ENCODE assay signal across 9 cellular contexts in genomic region chr22:21823740-21824438, GRCh38. TPM values are rescaled to one million over a fixed set of nuclear protein-coding genes. Genes with fewer than 3 reads are reported as not detected.
DNase-seq lines count a peak whose midpoint lies in the region; ATAC-seq and TF ChIP-seq lines count a peak whose summit lies in the region.
"Had no signal": no experiment of that assay in that cellular context is flagged by ENCODE, and none has a peak within 500 bp of the region (broad histone marks: within the 10 kb centered on the region; RNA-seq: fewer than 3 reads in every experiment).

No MANE protein-coding gene starts in this region.

- peaks cover 4% of the 10 kb centered on the region for H3K36me3 Mint-ChIP-seq in T-cell
- H3K36me3 Mint-ChIP-seq in osteocyte (ENCODE audit: unreplicated experiment), result no peaks in the 10 kb centered on the region

- DNase-seq in EL (peak; percentile 67), T-cell (no peak), fibroblast of lung (ENCODE audit: low read depth in 2 of 2) (peak in 1 of 2 donors; percentile 56), osteocyte (ENCODE audit: extremely low spot score, unreplicated experiment) (no peak), thyroid gland (no peak)
- DNase-seq: activated CD4-positive, alpha-beta T cell treated with anti-CD3 and anti-CD28 coated beads for 1 hour; activated T-cell treated with anti-CD3 and anti-CD28 coated beads, Interleukin-2, amount 50 U/mL, for 4 hours had no signal

- peak overlapping the region; percentile 9 for H3K27ac ChIP-seq in fibroblast of lung (ENCODE audit: insufficient read depth, low read length)
- H3K27ac ChIP-seq in thyroid gland, result no peak overlapping the region

- H3K4me1 ChIP-seq in fibroblast of lung (ENCODE audit: control insufficient read depth, extremely low read depth, insufficient read depth, low read length), result peaks cover 4% of the 10 kb centered on the region
- peaks cover 5 to 38% of the 10 kb centered on the region in 2 donors for H3K4me1 ChIP-seq in thyroid gland

- no peak overlapping the region for H3K4me3 Mint-ChIP-seq in T-cell
- no peak overlapping the region for H3K4me3 Mint-ChIP-seq in osteocyte (ENCODE audit: unreplicated experiment)
- H3K4me3 Mint-ChIP-seq: activated T-cell treated with anti-CD3 and anti-CD28 coated beads, Interleukin-2, amount 50 U/mL, for 4 hours had no signal

- peaks cover 81 to 86% (median 82%) of the 10 kb centered on the region in 3 donors for H3K4me1 Mint-ChIP-seq in T-cell
- peaks cover 47% of the 10 kb centered on the region for H3K4me1 Mint-ChIP-seq in osteocyte (ENCODE audit: unreplicated experiment)

- POLR2A ChIA-PET in T-cell (lab: Charles Lee), result no interaction called here

- H3K4me3 ChIP-seq in fibroblast of lung (replicated peaks in 1 of 4; ENCODE audit: control extremely low read depth in 1 of 4, insufficient read depth in 1 of 4, low read depth in 3 of 4, low read length in 4 of 4), result no peak overlapping the region
- H3K4me3 ChIP-seq in thyroid gland (replicated peaks in 1 of 3), result no peak overlapping the region

- TF ChIP-seq CTCF in fibroblast of lung (conservative IDR thresholded peaks at IDR 0.05 in 1 of 2, IDR thresholded peaks at IDR 0.05 in 1 of 2; ENCODE audit: low read depth in 1 of 2, low read length in 2 of 2) (no peak), osteocyte (IDR thresholded peaks at IDR 0.05) (no peak), thyroid gland (IDR thresholded peaks at IDR 0.05) (no peak)

- ATAC-seq in T-cell (replicated peaks in 1 of 4), result no peak
- no peak for ATAC-seq in GM18870 (IDR thresholded peaks at IDR 0.05; ENCODE audit: unreplicated experiment)
- no peak for ATAC-seq in GM18505 (IDR thresholded peaks at IDR 0.05; ENCODE audit: unreplicated experiment)
- ATAC-seq: activated T-cell treated with anti-CD3 and anti-CD28 coated beads, Interleukin-2, amount 50 U/mL, for 4 hours had no signal

- H3K79me2 ChIP-seq in fibroblast of lung (ENCODE audit: control insufficient read depth, insufficient read depth, low read length), result peaks cover 94% of the 10 kb centered on the region

- H4K20me1 ChIP-seq in fibroblast of lung (ENCODE audit: control insufficient read depth, extremely low read depth, insufficient read depth, low read length), result peaks cover 3% of the 10 kb centered on the region

- H3K27me3 Mint-ChIP-seq in T-cell (no peaks in the 10 kb centered on the region), osteocyte (ENCODE audit: unreplicated experiment) (no peaks in the 10 kb centered on the region)

- intact Hi-C loops in thyroid gland (cut with DNase I), result no loop called here

- H3K36me3 ChIP-seq in fibroblast of lung (ENCODE audit: control insufficient read depth, insufficient read depth, low read length) (no peaks in the 10 kb centered on the region), thyroid gland (no peaks in the 10 kb centered on the region)

- no peak overlapping the region for H2AFZ ChIP-seq in fibroblast of lung (ENCODE audit: low read length)

- TF ChIP-seq POLR2A in thyroid gland (IDR thresholded peaks at IDR 0.05), result no peak
- TF ChIP-seq POLR2A in GM18505 (IDR thresholded peaks at IDR 0.05; ENCODE audit: borderline replicate concordance, extremely low read depth, insufficient read depth, insufficient read length), result no peak

- H3K4me2 ChIP-seq in fibroblast of lung (ENCODE audit: extremely low read depth, insufficient read depth, low read length), result no peak overlapping the region

- H3K9me3 Mint-ChIP-seq in T-cell, result no peaks in the 10 kb centered on the region
- H3K9me3 Mint-ChIP-seq in osteocyte (ENCODE audit: unreplicated experiment), result no peaks in the 10 kb centered on the region
- H3K9me3 Mint-ChIP-seq: activated T-cell treated with anti-CD3 and anti-CD28 coated beads, Interleukin-2, amount 50 U/mL, for 4 hours had no signal

- CTCF ChIA-PET in T-cell (lab: Charles Lee), result no interaction called here

- 68 to 74% methylated on average over 5 of the region's 5 CpGs for WGBS in thyroid gland, 2 donors

- H3K27me3 ChIP-seq in fibroblast of lung (ENCODE audit: control insufficient read depth, insufficient read depth, low read length) (no peaks in the 10 kb centered on the region), thyroid gland (no peaks in the 10 kb centered on the region)

- H3K9me3 ChIP-seq in fibroblast of lung (ENCODE audit: control insufficient read depth, insufficient read depth, low read depth, low read length) (no peaks in the 10 kb centered on the region), thyroid gland (no peaks in the 10 kb centered on the region)

- peak overlapping the region; percentile 2 to 6 for H3K27ac Mint-ChIP-seq in T-cell
- H3K27ac Mint-ChIP-seq in osteocyte (ENCODE audit: unreplicated experiment), result peak overlapping the region; percentile 66

- H3K9ac ChIP-seq in fibroblast of lung (ENCODE audit: insufficient read depth, low read length), result no peak overlapping the region

RNA-seq across cellular contexts. Expression of gene MAPK1, which starts 43.6 kb away (rescaled TPM):
- total RNA-seq in T-cell (100 to 1,000 TPM in 4 of 5 donors, 10 to 100 TPM in 1; 85.0 to 114 (median 110) TPM), fibroblast of lung (39.3 and 53.8 TPM in 2 replicates), osteocyte (154 and 159 TPM in 2 replicates), thyroid gland (100 to 1,000 TPM in 2 of 4 donors, 10 to 100 TPM in 2; 83.1 to 145 (median 97.9) TPM)
- 133 and 134 TPM in 2 replicates for polyA plus RNA-seq in fibroblast of lung
- 81.9 and 90.2 TPM in 2 replicates for polyA plus RNA-seq in fibroblast of lung (2012)
- polyA minus RNA-seq in fibroblast of lung (ENCODE audit: low replicate concordance), result 115 and 151 TPM in 2 replicates
